In genomic region chr7:101671783-101672356, GRCh38 we compare ENCODE assay signal across 1 cellular context.
TF ChIP-seq lines count a peak whose summit lies in the region.

No MANE protein-coding gene starts in this region.

TF ChIP-seq in GM23338, 12 proteins besides CTCF, POLR2A, EP300 and RAD21 (continued from another document):
- TF ChIP-seq, protein P1, sequence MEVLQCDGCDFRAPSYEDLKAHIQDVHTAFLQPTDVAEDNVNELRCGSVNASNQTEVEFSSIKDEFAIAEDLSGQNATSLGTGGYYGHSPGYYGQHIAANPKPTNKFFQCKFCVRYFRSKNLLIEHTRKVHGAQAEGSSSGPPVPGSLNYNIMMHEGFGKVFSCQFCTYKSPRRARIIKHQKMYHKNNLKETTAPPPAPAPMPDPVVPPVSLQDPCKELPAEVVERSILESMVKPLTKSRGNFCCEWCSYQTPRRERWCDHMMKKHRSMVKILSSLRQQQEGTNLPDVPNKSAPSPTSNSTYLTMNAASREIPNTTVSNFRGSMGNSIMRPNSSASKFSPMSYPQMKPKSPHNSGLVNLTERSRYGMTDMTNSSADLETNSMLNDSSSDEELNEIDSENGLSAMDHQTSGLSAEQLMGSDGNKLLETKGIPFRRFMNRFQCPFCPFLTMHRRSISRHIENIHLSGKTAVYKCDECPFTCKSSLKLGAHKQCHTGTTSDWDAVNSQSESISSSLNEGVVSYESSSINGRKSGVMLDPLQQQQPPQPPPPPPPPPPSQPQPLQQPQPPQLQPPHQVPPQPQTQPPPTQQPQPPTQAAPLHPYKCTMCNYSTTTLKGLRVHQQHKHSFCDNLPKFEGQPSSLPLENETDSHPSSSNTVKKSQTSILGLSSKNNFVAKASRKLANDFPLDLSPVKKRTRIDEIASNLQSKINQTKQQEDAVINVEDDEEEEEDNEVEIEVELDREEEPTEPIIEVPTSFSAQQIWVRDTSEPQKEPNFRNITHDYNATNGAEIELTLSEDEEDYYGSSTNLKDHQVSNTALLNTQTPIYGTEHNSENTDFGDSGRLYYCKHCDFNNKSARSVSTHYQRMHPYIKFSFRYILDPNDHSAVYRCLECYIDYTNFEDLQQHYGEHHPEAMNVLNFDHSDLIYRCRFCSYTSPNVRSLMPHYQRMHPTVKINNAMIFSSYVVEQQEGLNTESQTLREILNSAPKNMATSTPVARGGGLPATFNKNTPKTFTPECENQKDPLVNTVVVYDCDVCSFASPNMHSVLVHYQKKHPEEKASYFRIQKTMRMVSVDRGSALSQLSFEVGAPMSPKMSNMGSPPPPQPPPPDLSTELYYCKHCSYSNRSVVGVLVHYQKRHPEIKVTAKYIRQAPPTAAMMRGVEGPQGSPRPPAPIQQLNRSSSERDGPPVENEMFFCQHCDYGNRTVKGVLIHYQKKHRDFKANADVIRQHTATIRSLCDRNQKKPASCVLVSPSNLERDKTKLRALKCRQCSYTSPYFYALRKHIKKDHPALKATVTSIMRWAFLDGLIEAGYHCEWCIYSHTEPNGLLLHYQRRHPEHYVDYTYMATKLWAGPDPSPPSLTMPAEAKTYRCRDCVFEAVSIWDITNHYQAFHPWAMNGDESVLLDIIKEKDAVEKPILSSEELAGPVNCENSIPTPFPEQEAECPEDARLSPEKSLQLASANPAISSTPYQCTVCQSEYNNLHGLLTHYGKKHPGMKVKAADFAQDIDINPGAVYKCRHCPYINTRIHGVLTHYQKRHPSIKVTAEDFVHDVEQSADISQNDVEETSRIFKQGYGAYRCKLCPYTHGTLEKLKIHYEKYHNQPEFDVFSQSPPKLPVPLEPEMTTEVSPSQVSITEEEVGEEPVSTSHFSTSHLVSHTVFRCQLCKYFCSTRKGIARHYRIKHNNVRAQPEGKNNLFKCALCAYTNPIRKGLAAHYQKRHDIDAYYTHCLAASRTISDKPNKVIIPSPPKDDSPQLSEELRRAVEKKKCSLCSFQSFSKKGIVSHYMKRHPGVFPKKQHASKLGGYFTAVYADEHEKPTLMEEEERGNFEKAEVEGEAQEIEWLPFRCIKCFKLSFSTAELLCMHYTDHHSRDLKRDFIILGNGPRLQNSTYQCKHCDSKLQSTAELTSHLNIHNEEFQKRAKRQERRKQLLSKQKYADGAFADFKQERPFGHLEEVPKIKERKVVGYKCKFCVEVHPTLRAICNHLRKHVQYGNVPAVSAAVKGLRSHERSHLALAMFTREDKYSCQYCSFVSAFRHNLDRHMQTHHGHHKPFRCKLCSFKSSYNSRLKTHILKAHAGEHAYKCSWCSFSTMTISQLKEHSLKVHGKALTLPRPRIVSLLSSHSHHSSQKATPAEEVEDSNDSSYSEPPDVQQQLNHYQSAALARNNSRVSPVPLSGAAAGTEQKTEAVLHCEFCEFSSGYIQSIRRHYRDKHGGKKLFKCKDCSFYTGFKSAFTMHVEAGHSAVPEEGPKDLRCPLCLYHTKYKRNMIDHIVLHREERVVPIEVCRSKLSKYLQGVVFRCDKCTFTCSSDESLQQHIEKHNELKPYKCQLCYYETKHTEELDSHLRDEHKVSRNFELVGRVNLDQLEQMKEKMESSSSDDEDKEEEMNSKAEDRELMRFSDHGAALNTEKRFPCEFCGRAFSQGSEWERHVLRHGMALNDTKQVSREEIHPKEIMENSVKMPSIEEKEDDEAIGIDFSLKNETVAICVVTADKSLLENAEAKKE (CRISPR knock-in tag; IDR thresholded peaks at IDR 0.05), result no peak
- TF ChIP-seq EZH2 (IDR thresholded peaks at IDR 0.05; ENCODE audit: low read depth, unreplicated experiment), result no peak
